In genomic region chr10:5930272-5930671, GRCh38 we compare ENCODE assay signal across 28 cellular contexts.
"Had no signal": no experiment of that assay in that cellular context is flagged by ENCODE, and none has a peak within 500 bp of the region (broad histone marks: within the 10 kb centered on the region; RNA-seq: fewer than 3 reads in every experiment).

No MANE protein-coding gene starts in this region.

- H3K36me3 ChIP-seq: breast epithelium had no signal

- FAIRE-seq: astrocyte had no signal

- H3K4me3 ChIP-seq: adrenal gland, body of pancreas, breast epithelium, SJSA1 had no signal

- H3K27me3 ChIP-seq: adrenal gland, body of pancreas, breast epithelium, SJSA1 had no signal

- H3K9me3 ChIP-seq: adrenal gland, body of pancreas, breast epithelium, SJSA1 had no signal

- H3K4me1 ChIP-seq: body of pancreas, breast epithelium, SJSA1 had no signal

- ATAC-seq: activated CD8-positive, alpha-beta T cell treated with anti-CD3 and anti-CD28 coated beads for 36 hours; activated naive CD4-positive, alpha-beta T cell treated with anti-CD3 and anti-CD28 coated beads, Interleukin-2, amount 50 U/mL, for 72 hours; body of pancreas; Panc1; SK-N-SH treated with all-trans-retinoic acid at 6 μM for 48 hours; T-cell had no signal

- H3K27ac ChIP-seq: adrenal gland, body of pancreas, breast epithelium, SJSA1, VCaP had no signal

- DNase-seq: activated CD4-positive, alpha-beta T cell treated with anti-CD3 and anti-CD28 coated beads for 1 hour; activated CD4-positive, alpha-beta T cell treated with anti-CD3 and anti-CD28 coated beads, Interleukin-2, amount 10 ng/mL, durations not matched to agents 24 days and 14 days; activated CD4-positive, alpha-beta T cell treated with anti-CD3 and anti-CD28 coated beads, Interleukin-2, amount 50 U/mL, for 4 hours; activated CD4-positive, CD25-positive, alpha-beta regulatory T cell; activated CD8-positive, alpha-beta T cell treated with anti-CD3 and anti-CD28 coated beads for 36 hours; activated gamma-delta T cell treated with Interleukin-2 at 50 U/mL for 16 hours; activated naive CD4-positive, alpha-beta T cell treated with anti-CD3 and anti-CD28 coated beads for 36 hours; activated T-cell treated with anti-CD3 and anti-CD28 coated beads, Interleukin-2, amount 50 U/mL, for 24 hours; adrenal gland; body of pancreas; Karpas-422; KBM-7; NCI-H1105 treated with DMSO at 0.1 percent for 48 hours; NCI-H1436; NCI-H1694; NCI-H1930; NCI-H524 treated with DMSO at 0.1 percent for 48 hours; SHP77 treated with DMSO at 0.1 percent for 48 hours; T-cell; T-helper 2 cell; T-helper 9 cell had no signal
